8 cellular contexts compared by ENCODE assay signal in genomic region chr6:36596359-36596758, GRCh38. TPM values are rescaled to one million over a fixed set of nuclear protein-coding genes. Genes with fewer than 3 reads are reported as not detected.
DNase-seq lines count a peak whose midpoint lies in the region; ATAC-seq and TF ChIP-seq lines count a peak whose summit lies in the region.

No MANE protein-coding gene starts in this region.

- H3K27me3 Mint-ChIP-seq in WTC11 (ENCODE audit: low read depth) = peaks cover 4% of the 10 kb centered on the region
- H3K27me3 Mint-ChIP-seq in stimulated activated memory B cell treated with anti-CD40 and anti-IgM and Interleukin-4, amounts not matched to agents 10 μg/mL and 1 μg/mL and 100 μg/mL, for 72 hours = no peaks in the 10 kb centered on the region

- H3K9me3 Mint-ChIP-seq in WTC11 = no peaks in the 10 kb centered on the region
- H3K9me3 Mint-ChIP-seq in stimulated activated memory B cell treated with anti-CD40 and anti-IgM and Interleukin-4, amounts not matched to agents 10 μg/mL and 1 μg/mL and 100 μg/mL, for 72 hours = no peaks in the 10 kb centered on the region

- peak overlapping the region; percentile 94 for H3K27ac Mint-ChIP-seq in WTC11
- peak overlapping the region; percentile 96 for H3K27ac Mint-ChIP-seq in stimulated activated memory B cell treated with anti-CD40 and anti-IgM and Interleukin-4, amounts not matched to agents 10 μg/mL and 1 μg/mL and 100 μg/mL, for 72 hours

- in situ Hi-C loops in KBM-7 (cut with MboI; ENCODE audit: low pct_unique_long_range_greater_than_20kb, low sequenced_read_pairs) = no loop called here

- TF ChIP-seq CTCF in WTC11 (IDR thresholded peaks at IDR 0.05) = no peak

- DNase-seq in NCI-H2171 treated with DMSO at 0.1 percent for 48 hours (lab: John Stamatoyannopoulos, UW) (peak; percentile 31), NCI-H2171 (lab: John Stamatoyannopoulos, UW) (no peak), WTC11 (ENCODE audit: low spot score) (no peak), hepatic stellate cell (ENCODE audit: low spot score) (peak; percentile 31), KBM-7 (no peak), NCI-H1048 (lab: John Stamatoyannopoulos, UW) (no peak), SHP77 treated with DMSO at 0.1 percent for 48 hours (lab: John Stamatoyannopoulos, UW) (no peak)

- peaks cover 72% of the 10 kb centered on the region for H3K36me3 Mint-ChIP-seq in WTC11
- peaks cover 65% of the 10 kb centered on the region for H3K36me3 Mint-ChIP-seq in stimulated activated memory B cell treated with anti-CD40 and anti-IgM and Interleukin-4, amounts not matched to agents 10 μg/mL and 1 μg/mL and 100 μg/mL, for 72 hours

- peak overlapping the region; percentile 98 for H3K4me3 Mint-ChIP-seq in WTC11
- H3K4me3 Mint-ChIP-seq in stimulated activated memory B cell treated with anti-CD40 and anti-IgM and Interleukin-4, amounts not matched to agents 10 μg/mL and 1 μg/mL and 100 μg/mL, for 72 hours = peak overlapping the region; percentile 91

- POLR2A ChIA-PET in WTC11 (lab: Charles Lee) = no interaction called here

- ATAC-seq in WTC11 = no peak
- ATAC-seq in stimulated activated memory B cell treated with anti-CD40 and anti-IgM and Interleukin-4, amounts not matched to agents 10 μg/mL and 1 μg/mL and 100 μg/mL, for 72 hours = no peak

- H3K4me1 Mint-ChIP-seq in WTC11 = peaks cover 44% of the 10 kb centered on the region
- H3K4me1 Mint-ChIP-seq in stimulated activated memory B cell treated with anti-CD40 and anti-IgM and Interleukin-4, amounts not matched to agents 10 μg/mL and 1 μg/mL and 100 μg/mL, for 72 hours = peaks cover 52% of the 10 kb centered on the region

- CTCF ChIA-PET in WTC11 (lab: Charles Lee) = no interaction called here

TF ChIP-seq in WTC11, 78 proteins besides CTCF, POLR2A, EP300 and RAD21:
- TF ChIP-seq ZNF512 (CRISPR knock-in tag; IDR thresholded peaks at IDR 0.05; ENCODE audit: borderline replicate concordance) (no peak), FOXK1 (CRISPR knock-in tag; IDR thresholded peaks at IDR 0.05) (no peak), CBFB (CRISPR knock-in tag; IDR thresholded peaks at IDR 0.05; ENCODE audit: low read depth) (no peak), SMAD3 (CRISPR knock-in tag; IDR thresholded peaks at IDR 0.05; ENCODE audit: borderline replicate concordance) (no peak), ZNF121 (CRISPR knock-in tag; IDR thresholded peaks at IDR 0.05) (no peak), TP53 (CRISPR knock-in tag; IDR thresholded peaks at IDR 0.05) (no peak), USF1 (CRISPR knock-in tag; IDR thresholded peaks at IDR 0.05) (no peak)

RNA-seq across cellular contexts. Expression of gene SRSF3, which starts 2.2 kb away (rescaled TPM):
- 554 to 645 TPM (median 644 TPM) in 3 replicates for total RNA-seq in WTC11 (2021)

RNA-seq across cellular contexts. Expression of gene STK38, which starts 49.1 kb away (rescaled TPM):
- 13.3 to 15.4 TPM (median 14.7 TPM) in 3 replicates for total RNA-seq in WTC11 (2021)

Comparison
In these comparisons a context has a peak if more than half of its experiments do, and no peak if none do; other contexts are left out.
1. DNase-seq: peak in NCI-H2171 treated with DMSO at 0.1 percent for 48 hours (single experiment) and hepatic stellate cell (single experiment); none in NCI-H2171 (single experiment), WTC11 (single experiment), KBM-7 (single experiment), NCI-H1048 (single experiment) and SHP77 treated with DMSO at 0.1 percent for 48 hours (single experiment).